Comparison of ENCODE assay signal across 11 cellular contexts in the genomic region with DNA sequence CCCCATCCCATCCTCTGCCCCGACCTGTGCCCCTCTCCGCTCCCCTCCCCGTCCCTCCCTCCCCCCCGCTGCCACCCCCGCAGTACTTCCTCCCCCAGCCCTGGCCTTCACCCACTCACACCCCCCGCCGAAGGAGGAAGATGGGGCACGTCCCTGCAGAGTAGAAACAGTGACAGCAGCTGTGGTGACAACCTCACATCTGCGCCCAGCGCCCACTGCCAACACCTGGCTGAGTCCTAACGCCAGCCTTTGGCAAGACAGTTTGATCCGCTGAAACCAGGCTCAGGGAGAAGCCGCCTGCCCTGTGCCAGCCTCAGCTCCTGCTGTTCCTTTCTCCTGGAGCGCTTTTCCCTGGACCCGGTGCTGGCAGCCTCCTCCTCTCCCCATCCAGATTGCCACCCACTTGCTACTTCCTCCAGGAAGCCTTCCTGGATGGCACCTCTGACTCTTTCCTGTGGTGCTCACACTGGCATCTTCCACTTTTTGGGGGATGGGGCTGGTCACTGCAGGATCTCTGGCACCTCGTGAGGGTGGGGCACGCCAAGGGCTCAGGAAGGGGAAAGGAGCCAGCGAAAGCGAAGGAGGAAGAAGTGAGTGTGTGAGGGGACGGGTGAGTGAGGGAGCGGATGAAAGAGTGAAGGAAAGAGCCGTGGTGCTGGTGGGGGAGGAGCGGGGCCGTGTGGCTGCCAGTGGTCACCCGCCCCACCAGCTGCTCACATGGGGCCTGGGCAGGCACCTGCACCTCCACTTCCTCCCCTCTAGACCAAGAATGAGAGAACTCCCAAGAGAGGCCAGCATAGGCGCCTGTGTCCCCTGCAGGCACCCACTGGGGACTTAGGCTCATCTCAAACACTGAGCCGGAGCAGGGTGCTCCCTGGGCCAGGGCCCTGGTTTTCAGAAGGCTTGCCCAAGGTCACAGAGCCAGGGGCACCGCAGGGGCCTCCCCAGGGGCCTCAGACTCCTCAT.
DNase-seq lines count a peak whose midpoint lies in the region; ATAC-seq lines count a peak whose summit lies in the region.
"Had no signal": no experiment of that assay in that cellular context is flagged by ENCODE, and none has a peak within 500 bp of the region (broad histone marks: within the 10 kb centered on the region; RNA-seq: fewer than 3 reads in every experiment).

No MANE protein-coding gene starts in this region.

- H3K9me3 Mint-ChIP-seq in activated naive CD8-positive, alpha-beta T cell treated with anti-CD3 and anti-CD28 coated beads, Interleukin-2, amount 50 U/mL, for 24 hours = no peaks in the 10 kb centered on the region

- peaks cover 38% of the 10 kb centered on the region for H3K4me1 Mint-ChIP-seq in activated naive CD8-positive, alpha-beta T cell treated with anti-CD3 and anti-CD28 coated beads, Interleukin-2, amount 50 U/mL, for 24 hours

- no peaks in the 10 kb centered on the region for H3K27me3 Mint-ChIP-seq in activated naive CD8-positive, alpha-beta T cell treated with anti-CD3 and anti-CD28 coated beads, Interleukin-2, amount 50 U/mL, for 24 hours

- peak; percentile 72 for ATAC-seq in HG03460 (IDR thresholded peaks at IDR 0.05; ENCODE audit: unreplicated experiment)
- peak; percentile 26 for ATAC-seq in activated naive CD8-positive, alpha-beta T cell treated with anti-CD3 and anti-CD28 coated beads, Interleukin-2, amount 50 U/mL, for 24 hours
- ATAC-seq in HG03565 (IDR thresholded peaks at IDR 0.05; ENCODE audit: unreplicated experiment) = no peak

- H3K36me3 Mint-ChIP-seq in activated naive CD8-positive, alpha-beta T cell treated with anti-CD3 and anti-CD28 coated beads, Interleukin-2, amount 50 U/mL, for 24 hours (ENCODE audit: low read depth) = no peaks in the 10 kb centered on the region

- H3K4me3 Mint-ChIP-seq in activated naive CD8-positive, alpha-beta T cell treated with anti-CD3 and anti-CD28 coated beads, Interleukin-2, amount 50 U/mL, for 24 hours = peak overlapping the region; percentile 27

- H3K27ac Mint-ChIP-seq in activated naive CD8-positive, alpha-beta T cell treated with anti-CD3 and anti-CD28 coated beads, Interleukin-2, amount 50 U/mL, for 24 hours = peak overlapping the region; percentile 3

- DNase-seq in activated T-cell treated with anti-CD3 and anti-CD28 coated beads for 4 hours (peak; percentile 41), cerebellar cortex (ENCODE audit: low spot score) (no peak), NCI-H1092 (lab: John Stamatoyannopoulos, UW) (no peak)
- DNase-seq in activated T-cell treated with anti-CD3 and anti-CD28 coated beads, Interleukin-2, amount 50 U/mL, for 1 hour = no peak
- peak; percentile 29 for DNase-seq in activated naive CD8-positive, alpha-beta T cell treated with anti-CD3 and anti-CD28 coated beads, Interleukin-2, amount 50 U/mL, for 24 hours
- DNase-seq in stimulated activated naive CD4-positive, alpha-beta T cell treated with Interleukin-2 at 50 U/mL for 16 hours (lab: John Stamatoyannopoulos, UW) = peak; percentile 11
- DNase-seq: erythroblast, NCI-H1694, SJCRH30 had no signal

Comparison
In these comparisons a context has a peak if more than half of its experiments do, and no peak if none do; other contexts are left out.
1. DNase-seq: peak in activated T-cell treated with anti-CD3 and anti-CD28 coated beads for 4 hours (single experiment), activated naive CD8-positive, alpha-beta T cell treated with anti-CD3 and anti-CD28 coated beads, Interleukin-2, amount 50 U/mL, for 24 hours (single experiment) and stimulated activated naive CD4-positive, alpha-beta T cell treated with Interleukin-2 at 50 U/mL for 16 hours (single experiment); none in activated T-cell treated with anti-CD3 and anti-CD28 coated beads, Interleukin-2, amount 50 U/mL, for 1 hour (single experiment), cerebellar cortex (single experiment) and NCI-H1092 (single experiment).